Comparison of ENCODE assay signal across 8 cellular contexts in genomic region chr6:106627760-106628159, GRCh38. TPM values are rescaled to one million over a fixed set of nuclear protein-coding genes. Genes with fewer than 3 reads are reported as not detected.
DNase-seq lines count a peak whose midpoint lies in the region; ATAC-seq and TF ChIP-seq lines count a peak whose summit lies in the region.
"Not testable (repeated sequence)": the region's sequence is repeated elsewhere in the genome, so short reads cannot be mapped to it uniquely, and the experiment has no call there.

No MANE protein-coding gene starts in this region.

- intact Hi-C loops in PC-9 (cut with micrococcal nuclease; ENCODE audit: unreplicated experiment), result loop anchor here (2.0 kb wide), 1 partner anchor 171 kb away; no protein-coding TSS in a partner anchor
- intact Hi-C loops in colonic mucosa (cut with DNase I), result not testable (repeated sequence)

- H3F3A ChIP-seq in Loucy (ENCODE audit: low read depth); PC-9 (ENCODE audit: insufficient read depth, low read depth): not testable (repeated sequence)

- peak overlapping the region in 6 of 7 donors; percentile 20 to 99 (median 48) for H3K4me3 Mint-ChIP-seq in CD8-positive, alpha-beta memory T cell
- peak overlapping the region; percentile 87 for H3K4me3 Mint-ChIP-seq in activated CD4-positive, alpha-beta T cell treated with anti-CD3 and anti-CD28 coated beads, Interleukin-2, amount 10 ng/mL, durations not matched to agents 7 days and 5 days
- peak overlapping the region; percentile 45 for H3K4me3 Mint-ChIP-seq in activated naive CD4-positive, alpha-beta T cell treated with anti-CD3 and anti-CD28 coated beads, Interleukin-2, amount 10 ng/mL, durations not matched to agents 7 days and 5 days
- peak overlapping the region; percentile 94 for H3K4me3 Mint-ChIP-seq in nephron progenitor cell
- H3K4me3 Mint-ChIP-seq in stimulated activated naive CD8-positive, alpha-beta T cell treated with anti-CD3 and anti-CD28 coated beads, Interleukin-15, amount 100 ng/mL, for 72 hours, result peak overlapping the region; percentile 32 to 46

- not testable (repeated sequence) for TF ChIP-seq CTCF in Loucy (conservative IDR thresholded peaks at IDR 0.05; ENCODE audit: low read length); PC-9 (conservative IDR thresholded peaks at IDR 0.05); colonic mucosa (IDR thresholded peaks at IDR 0.05); nephron progenitor cell (IDR thresholded peaks at IDR 0.05)

- not testable (repeated sequence) for H3K4me3 ChIP-seq in CD8-positive, alpha-beta memory T cell (ENCODE audit: low read length); PC-9; colonic mucosa
- peak overlapping the region; percentile 86 for H3K4me3 ChIP-seq in Loucy (ENCODE audit: low read length, poor library complexity, severe bottlenecking)

- H3K79me2 ChIP-seq in Loucy (ENCODE audit: insufficient read depth, low read length), result peaks cover 45% of the 10 kb centered on the region
- peaks cover 42% of the 10 kb centered on the region for H3K79me2 ChIP-seq in PC-9 (ENCODE audit: low read depth)

- H3K9me3 Mint-ChIP-seq in CD8-positive, alpha-beta memory T cell; activated CD4-positive, alpha-beta T cell treated with anti-CD3 and anti-CD28 coated beads, Interleukin-2, amount 10 ng/mL, durations not matched to agents 7 days and 5 days; activated naive CD4-positive, alpha-beta T cell treated with anti-CD3 and anti-CD28 coated beads, Interleukin-2, amount 10 ng/mL, durations not matched to agents 7 days and 5 days; stimulated activated naive CD8-positive, alpha-beta T cell treated with anti-CD3 and anti-CD28 coated beads, Interleukin-15, amount 100 ng/mL, for 72 hours: not testable (repeated sequence)
- peaks cover 16% of the 10 kb centered on the region for H3K9me3 Mint-ChIP-seq in nephron progenitor cell

- not testable (repeated sequence) for H4K20me1 ChIP-seq in Loucy (ENCODE audit: insufficient read depth, low read length, poor library complexity, severe bottlenecking); PC-9 (ENCODE audit: insufficient read depth)

- H3K9ac ChIP-seq in Loucy (ENCODE audit: low read depth, low read length, poor library complexity, severe bottlenecking); colonic mucosa (ENCODE audit: low read depth in 2 of 2, low read length in 2 of 2): not testable (repeated sequence)

- H3K27ac ChIP-seq in CD8-positive, alpha-beta memory T cell (ENCODE audit: low read depth, low read length); PC-9: not testable (repeated sequence)
- H3K27ac ChIP-seq in colonic mucosa, result peak overlapping the region; percentile 68

- peaks cover under 1 to 15% (median 4%) of the 10 kb centered on the region in 3 donors for H3K36me3 Mint-ChIP-seq in CD8-positive, alpha-beta memory T cell
- not testable (repeated sequence) for H3K36me3 Mint-ChIP-seq in activated CD4-positive, alpha-beta T cell treated with anti-CD3 and anti-CD28 coated beads, Interleukin-2, amount 10 ng/mL, durations not matched to agents 7 days and 5 days (ENCODE audit: low read depth); activated naive CD4-positive, alpha-beta T cell treated with anti-CD3 and anti-CD28 coated beads, Interleukin-2, amount 10 ng/mL, durations not matched to agents 7 days and 5 days
- peaks cover 20% of the 10 kb centered on the region for H3K36me3 Mint-ChIP-seq in nephron progenitor cell (ENCODE audit: low read depth)

- H3K27me3 ChIP-seq in CD8-positive, alpha-beta memory T cell (ENCODE audit: insufficient read depth, low read length, poor library complexity, severe bottlenecking); Loucy (ENCODE audit: insufficient read depth, low read length, poor library complexity, severe bottlenecking); PC-9 (ENCODE audit: insufficient read depth, low read depth); colonic mucosa: not testable (repeated sequence)

- CTCF ChIA-PET in CD8-positive, alpha-beta memory T cell (lab: Charles Lee), result interaction anchor here (1.0 kb wide), 1 partner anchor 10 kb away, joined by 3 read pairs; no protein-coding TSS in a partner anchor
- CTCF ChIA-PET in PC-9 (lab: Charles Lee); activated CD4-positive, alpha-beta T cell treated with anti-CD3 and anti-CD28 coated beads, Interleukin-2, amount 10 ng/mL, durations not matched to agents 7 days and 5 days (lab: Charles Lee): not testable (repeated sequence)
- CTCF ChIA-PET in activated naive CD4-positive, alpha-beta T cell treated with anti-CD3 and anti-CD28 coated beads, Interleukin-2, amount 10 ng/mL, durations not matched to agents 7 days and 5 days (lab: Charles Lee), result interaction anchor here (0.7 to 0.9 kb wide), 2 partner anchors 18 to 20 kb away, joined by 3 read pairs; no protein-coding TSS in a partner anchor

- ATAC-seq in stimulated activated naive CD8-positive, alpha-beta T cell treated with anti-CD3 and anti-CD28 coated beads, Interleukin-15, amount 100 ng/mL, for 72 hours, result not testable (repeated sequence)

- H3K9me3 ChIP-seq in CD8-positive, alpha-beta memory T cell (ENCODE audit: low read length); Loucy (ENCODE audit: insufficient read depth, low read depth, low read length); PC-9 (ENCODE audit: insufficient read depth, low read depth); colonic mucosa: not testable (repeated sequence)

- not testable (repeated sequence) for H2AFZ ChIP-seq in Loucy (ENCODE audit: low read length); PC-9

- not testable (repeated sequence) for BruUV-seq in PC-9 (replicated peaks; lab: Mats Ljungman, UMichigan)

- H3K9me2 ChIP-seq in Loucy (replicated peaks; ENCODE audit: low read depth, low read length); PC-9 (ENCODE audit: insufficient read depth): not testable (repeated sequence)

- peaks cover 22% of the 10 kb centered on the region for H3K4me1 ChIP-seq in CD8-positive, alpha-beta memory T cell (ENCODE audit: insufficient read depth, low read length)
- H3K4me1 ChIP-seq in Loucy (ENCODE audit: insufficient read depth, low read length, poor library complexity, severe bottlenecking), result peaks cover 13% of the 10 kb centered on the region
- H3K4me1 ChIP-seq in PC-9 (replicated peaks; ENCODE audit: insufficient read depth); colonic mucosa: not testable (repeated sequence)

- H3K27ac Mint-ChIP-seq in CD8-positive, alpha-beta memory T cell, result peak overlapping the region in 2 of 8 donors; percentile 29 to 95
- peak overlapping the region; percentile 95 for H3K27ac Mint-ChIP-seq in activated CD4-positive, alpha-beta T cell treated with anti-CD3 and anti-CD28 coated beads, Interleukin-2, amount 10 ng/mL, durations not matched to agents 7 days and 5 days
- not testable (repeated sequence) for H3K27ac Mint-ChIP-seq in activated naive CD4-positive, alpha-beta T cell treated with anti-CD3 and anti-CD28 coated beads, Interleukin-2, amount 10 ng/mL, durations not matched to agents 7 days and 5 days; nephron progenitor cell; stimulated activated naive CD8-positive, alpha-beta T cell treated with anti-CD3 and anti-CD28 coated beads, Interleukin-15, amount 100 ng/mL, for 72 hours

- H3K27me3 Mint-ChIP-seq in CD8-positive, alpha-beta memory T cell; activated CD4-positive, alpha-beta T cell treated with anti-CD3 and anti-CD28 coated beads, Interleukin-2, amount 10 ng/mL, durations not matched to agents 7 days and 5 days; activated naive CD4-positive, alpha-beta T cell treated with anti-CD3 and anti-CD28 coated beads, Interleukin-2, amount 10 ng/mL, durations not matched to agents 7 days and 5 days; nephron progenitor cell (ENCODE audit: low read depth, poor library complexity); stimulated activated naive CD8-positive, alpha-beta T cell treated with anti-CD3 and anti-CD28 coated beads, Interleukin-15, amount 100 ng/mL, for 72 hours: not testable (repeated sequence)

- peaks cover 24 to 41% (median 27%) of the 10 kb centered on the region in 3 donors for H3K4me1 Mint-ChIP-seq in CD8-positive, alpha-beta memory T cell
- H3K4me1 Mint-ChIP-seq in activated CD4-positive, alpha-beta T cell treated with anti-CD3 and anti-CD28 coated beads, Interleukin-2, amount 10 ng/mL, durations not matched to agents 7 days and 5 days, result peaks cover 34% of the 10 kb centered on the region
- peaks cover 34% of the 10 kb centered on the region for H3K4me1 Mint-ChIP-seq in activated naive CD4-positive, alpha-beta T cell treated with anti-CD3 and anti-CD28 coated beads, Interleukin-2, amount 10 ng/mL, durations not matched to agents 7 days and 5 days
- peaks cover 48% of the 10 kb centered on the region for H3K4me1 Mint-ChIP-seq in nephron progenitor cell
- H3K4me1 Mint-ChIP-seq in stimulated activated naive CD8-positive, alpha-beta T cell treated with anti-CD3 and anti-CD28 coated beads, Interleukin-15, amount 100 ng/mL, for 72 hours, result peaks cover 21% of the 10 kb centered on the region

- H3K4me2 ChIP-seq in Loucy (ENCODE audit: low read depth, low read length, poor library complexity, severe bottlenecking) (peak overlapping the region; percentile 98), PC-9 (peak overlapping the region; percentile 78; the same call in 1 of the 2 replicates)

- H3K36me3 ChIP-seq in CD8-positive, alpha-beta memory T cell (ENCODE audit: insufficient read depth, low read length); Loucy (ENCODE audit: insufficient read depth, low read length); PC-9 (ENCODE audit: low read depth); colonic mucosa: not testable (repeated sequence)

- DNase-seq in CD8-positive, alpha-beta memory T cell; PC-9; activated CD4-positive, alpha-beta T cell treated with anti-CD3 and anti-CD28 coated beads, Interleukin-2, amount 10 ng/mL, durations not matched to agents 7 days and 5 days; activated naive CD4-positive, alpha-beta T cell treated with anti-CD3 and anti-CD28 coated beads, Interleukin-2, amount 10 ng/mL, durations not matched to agents 7 days and 5 days; nephron progenitor cell; stimulated activated naive CD8-positive, alpha-beta T cell treated with anti-CD3 and anti-CD28 coated beads, Interleukin-15, amount 100 ng/mL, for 72 hours: not testable (repeated sequence)
- DNase-seq in colonic mucosa, result peak; percentile 42

- POLR2A ChIA-PET in CD8-positive, alpha-beta memory T cell (lab: Charles Lee); PC-9 (lab: Charles Lee; ENCODE audit: unreplicated experiment); activated CD4-positive, alpha-beta T cell treated with anti-CD3 and anti-CD28 coated beads, Interleukin-2, amount 10 ng/mL, durations not matched to agents 7 days and 5 days (lab: Charles Lee): not testable (repeated sequence)

RNA-seq across cellular contexts. Expression of gene RTN4IP1, which starts 1.5 kb away (rescaled TPM):
- total RNA-seq in CD8-positive, alpha-beta memory T cell, result 10 to 100 TPM in 1 of 2 experiments, 1 to 10 TPM in 1; 9.5 to 10.3 TPM
- polyA plus RNA-seq in CD8-positive, alpha-beta memory T cell, result 7.2 TPM
- total RNA-seq in PC-9 (2021) (8.1 and 10.0 TPM in 2 replicates), colonic mucosa (10 to 100 TPM; 12.2 to 18.5 TPM)
- 1 to 10 TPM; 5.4 to 6.3 TPM for total RNA-seq in activated CD4-positive, alpha-beta T cell treated with anti-CD3 and anti-CD28 coated beads, Interleukin-2, amount 10 ng/mL, durations not matched to agents 7 days and 5 days

RNA-seq across cellular contexts. Expression of gene QRSL1, which starts 1.6 kb away (rescaled TPM):
- total RNA-seq in CD8-positive, alpha-beta memory T cell, result 10 to 100 TPM; 23.0 to 27.2 TPM
- 9.7 TPM for polyA plus RNA-seq in CD8-positive, alpha-beta memory T cell
- total RNA-seq in PC-9 (2021) (11.7 and 13.4 TPM in 2 replicates), colonic mucosa (10 to 100 TPM; 16.0 to 21.1 TPM)
- total RNA-seq in activated CD4-positive, alpha-beta T cell treated with anti-CD3 and anti-CD28 coated beads, Interleukin-2, amount 10 ng/mL, durations not matched to agents 7 days and 5 days, result 10 to 100 TPM; 12.6 to 14.7 TPM

Comparison
In these comparisons a context has a peak if more than half of its experiments do, and no peak if none do; other contexts are left out.
1. H3K4me3 Mint-ChIP-seq: peak in every context shown above with its lines; median percentile 94 in nephron progenitor cell; 87 in activated CD4-positive, alpha-beta T cell treated with anti-CD3 and anti-CD28 coated beads, Interleukin-2, amount 10 ng/mL, durations not matched to agents 7 days and 5 days; 48 in CD8-positive, alpha-beta memory T cell; 45 in activated naive CD4-positive, alpha-beta T cell treated with anti-CD3 and anti-CD28 coated beads, Interleukin-2, amount 10 ng/mL, durations not matched to agents 7 days and 5 days; 39 in stimulated activated naive CD8-positive, alpha-beta T cell treated with anti-CD3 and anti-CD28 coated beads, Interleukin-15, amount 100 ng/mL, for 72 hours.